1 cellular context compared by ENCODE assay signal in genomic region chr5:158492850-158493249, GRCh38.
A peak's percentile ranks its signal among the peaks of the same experiment; 100 is the strongest.
TF ChIP-seq lines count a peak whose summit lies in the region.

No MANE protein-coding gene starts in this region.

TF ChIP-seq in HEK293, 187 proteins besides CTCF, POLR2A, EP300 and RAD21 (continued from another document and continues in another):
- TF ChIP-seq ZSCAN18 (tag by site-specific recombination; IDR thresholded peaks at IDR 0.05) (no peak), HIC1 (tag by site-specific recombination; IDR thresholded peaks at IDR 0.05) (peak; percentile 59), ZNF366 (tag by site-specific recombination; conservative IDR thresholded peaks at IDR 0.05) (no peak), ZNF791 (tag by site-specific recombination; IDR thresholded peaks at IDR 0.05) (no peak), ZBTB44 (tag by site-specific recombination; IDR thresholded peaks at IDR 0.05) (peak; percentile 68), ZBTB6 (tag by site-specific recombination; IDR thresholded peaks at IDR 0.05) (peak; percentile 51), ZBTB48 (tag by site-specific recombination; IDR thresholded peaks at IDR 0.05) (no peak), ZSCAN4 (tag by site-specific recombination; IDR thresholded peaks at IDR 0.05) (no peak), ZNF513 (tag by site-specific recombination; IDR thresholded peaks at IDR 0.05) (no peak), ZNF174 (tag by site-specific recombination; IDR thresholded peaks at IDR 0.05) (no peak), ZNF549 (tag by site-specific recombination; IDR thresholded peaks at IDR 0.05) (no peak), ZNF560 (tag by site-specific recombination; IDR thresholded peaks at IDR 0.05; ENCODE audit: borderline replicate concordance) (no peak), BCL6B (tag by site-specific recombination; IDR thresholded peaks at IDR 0.05) (no peak), PRDM6 (tag by site-specific recombination; IDR thresholded peaks at IDR 0.05) (peak; percentile 98), ZNF692 (tag by site-specific recombination; IDR thresholded peaks at IDR 0.05) (0 out of 2 replicates have a peak, but pooled peaks have one; percentile 31), ZNF335 (tag by site-specific recombination; conservative IDR thresholded peaks at IDR 0.05) (no peak), ELK4 (IDR thresholded peaks at IDR 0.05; ENCODE audit: borderline replicate concordance, low read depth, low read length) (no peak), ZNF24 (tag by site-specific recombination; IDR thresholded peaks at IDR 0.05) (no peak), ZSCAN5A (tag by site-specific recombination; IDR thresholded peaks at IDR 0.05) (no peak), SETDB1 (IDR thresholded peaks at IDR 0.05; ENCODE audit: insufficient read length, low read length) (no peak), ZNF10 (tag by site-specific recombination; IDR thresholded peaks at IDR 0.05) (no peak), ZNF837 (tag by site-specific recombination; IDR thresholded peaks at IDR 0.05) (no peak), YY1 (tag by site-specific recombination; IDR thresholded peaks at IDR 0.05) (no peak), ZNF501 (tag by site-specific recombination; IDR thresholded peaks at IDR 0.05) (0 out of 2 replicates have a peak, but pooled peaks have one; percentile 61), ZNF274 (IDR thresholded peaks at IDR 0.05; ENCODE audit: low read length) (no peak), ZNF274 (tag by site-specific recombination; IDR thresholded peaks at IDR 0.05; ENCODE audit: borderline replicate concordance) (no peak), IKZF3 (tag by site-specific recombination; IDR thresholded peaks at IDR 0.05) (no peak), ZNF311 (tag by site-specific recombination; IDR thresholded peaks at IDR 0.05; ENCODE audit: borderline replicate concordance) (no peak), FEZF1 (tag by site-specific recombination; IDR thresholded peaks at IDR 0.05) (peak; percentile 93), ZNF350 (tag by site-specific recombination; IDR thresholded peaks at IDR 0.05) (no peak), ZNF704 (tag by site-specific recombination; IDR thresholded peaks at IDR 0.05) (no peak), ZFP3 (tag by site-specific recombination; IDR thresholded peaks at IDR 0.05; ENCODE audit: low read depth) (no peak), ZNF747 (tag by site-specific recombination; IDR thresholded peaks at IDR 0.05) (no peak), REPIN1 (tag by site-specific recombination; IDR thresholded peaks at IDR 0.05; ENCODE audit: low read depth) (no peak), BCL11B (tag by site-specific recombination; IDR thresholded peaks at IDR 0.05; ENCODE audit: low read depth) (no peak), ZNF660 (tag by site-specific recombination; IDR thresholded peaks at IDR 0.05) (no peak), ZNF398 (tag by site-specific recombination; IDR thresholded peaks at IDR 0.05) (peak; percentile 22; the same call in 1 of the 2 replicates)
